In the genomic region with DNA sequence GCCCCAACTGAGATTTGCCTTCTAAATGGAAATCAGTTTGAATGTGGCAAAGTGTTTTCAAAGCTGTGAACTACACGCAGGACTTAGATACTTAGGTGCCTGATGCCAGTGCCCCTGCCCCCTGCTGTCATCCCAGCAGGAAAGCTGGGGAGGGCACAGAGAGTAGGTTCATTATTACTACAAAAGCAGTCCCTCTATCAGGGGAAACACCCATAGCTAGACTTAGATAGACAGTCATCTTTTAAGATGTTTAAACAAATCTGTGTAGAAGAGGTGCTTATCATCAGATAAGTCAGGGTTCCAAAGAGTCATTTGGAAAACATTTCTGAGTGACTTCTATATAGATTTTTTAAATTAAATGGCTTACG, we compare ENCODE assay signal across 1 cellular context.
TF ChIP-seq lines count a peak whose summit lies in the region.

No MANE protein-coding gene starts in this region.

TF ChIP-seq in SK-N-SH treated with all-trans-retinoic acid at 6 μM for 48 hours, 23 proteins besides CTCF, POLR2A, EP300 and RAD21 (continued from another document):
- TF ChIP-seq, protein P1, sequence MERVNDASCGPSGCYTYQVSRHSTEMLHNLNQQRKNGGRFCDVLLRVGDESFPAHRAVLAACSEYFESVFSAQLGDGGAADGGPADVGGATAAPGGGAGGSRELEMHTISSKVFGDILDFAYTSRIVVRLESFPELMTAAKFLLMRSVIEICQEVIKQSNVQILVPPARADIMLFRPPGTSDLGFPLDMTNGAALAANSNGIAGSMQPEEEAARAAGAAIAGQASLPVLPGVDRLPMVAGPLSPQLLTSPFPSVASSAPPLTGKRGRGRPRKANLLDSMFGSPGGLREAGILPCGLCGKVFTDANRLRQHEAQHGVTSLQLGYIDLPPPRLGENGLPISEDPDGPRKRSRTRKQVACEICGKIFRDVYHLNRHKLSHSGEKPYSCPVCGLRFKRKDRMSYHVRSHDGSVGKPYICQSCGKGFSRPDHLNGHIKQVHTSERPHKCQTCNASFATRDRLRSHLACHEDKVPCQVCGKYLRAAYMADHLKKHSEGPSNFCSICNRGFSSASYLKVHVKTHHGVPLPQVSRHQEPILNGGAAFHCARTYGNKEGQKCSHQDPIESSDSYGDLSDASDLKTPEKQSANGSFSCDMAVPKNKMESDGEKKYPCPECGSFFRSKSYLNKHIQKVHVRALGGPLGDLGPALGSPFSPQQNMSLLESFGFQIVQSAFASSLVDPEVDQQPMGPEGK (CRISPR knock-in tag; IDR thresholded peaks at IDR 0.05; ENCODE audit: borderline replicate concordance) = no peak
